In the genomic region with DNA sequence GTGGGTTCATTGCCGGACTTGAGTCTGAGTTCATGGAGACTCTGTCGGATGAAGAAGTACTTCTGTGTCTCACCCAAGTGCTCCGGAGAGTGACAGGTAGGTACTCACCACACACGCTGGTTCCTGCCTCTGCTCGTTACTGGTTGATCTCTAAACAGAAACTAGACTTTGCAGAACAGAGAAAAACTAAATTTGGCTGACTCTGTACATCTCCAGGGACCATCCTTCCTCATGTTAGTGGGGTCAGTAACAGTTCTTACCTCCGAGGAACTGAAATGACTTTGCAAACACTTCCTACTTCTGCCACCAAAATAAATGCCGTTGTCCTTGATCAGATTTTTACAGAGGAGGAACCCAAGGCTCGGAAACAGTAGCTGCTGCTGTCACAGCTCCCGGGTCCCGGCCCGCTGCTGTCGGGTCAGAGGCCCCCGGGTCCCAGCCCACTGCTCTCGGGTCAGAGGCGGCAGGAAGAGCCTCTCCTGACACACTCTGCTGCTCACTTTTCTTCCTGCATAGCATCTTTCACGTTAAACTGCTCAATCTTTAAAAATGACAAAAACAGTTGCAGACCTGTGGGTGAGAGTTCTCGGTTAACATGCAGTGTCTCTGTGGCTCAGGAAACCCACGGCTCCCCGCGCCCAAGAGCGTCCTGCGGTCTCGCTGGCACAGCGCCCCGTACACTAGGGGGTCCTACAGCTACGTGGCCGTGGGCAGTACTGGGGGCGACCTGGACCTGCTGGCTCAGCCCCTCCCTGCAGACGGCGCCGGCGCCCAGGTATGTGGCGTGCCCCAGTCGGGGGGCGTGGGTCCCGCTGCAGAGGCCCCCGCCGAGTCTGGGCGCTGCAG, we compare ENCODE assay signal across 9 cellular contexts. TPM values are rescaled to one million over a fixed set of nuclear protein-coding genes. Genes with fewer than 3 reads are reported as not detected.
DNase-seq lines count a peak whose midpoint lies in the region; ATAC-seq and TF ChIP-seq lines count a peak whose summit lies in the region.
"Had no signal": no experiment of that assay in that cellular context is flagged by ENCODE, and none has a peak within 500 bp of the region (broad histone marks: within the 10 kb centered on the region; RNA-seq: fewer than 3 reads in every experiment).

No MANE protein-coding gene starts in this region.

- CTCF ChIA-PET in activated CD4-positive, alpha-beta memory T cell treated with anti-CD3 and anti-CD28 coated beads, Interleukin-2, amount 10 ng/mL, durations not matched to agents 7 days and 5 days (lab: Charles Lee): interaction anchor here (1.5 to 3.2 kb wide), 3 partner anchors 11 to 81 kb away, joined by 4 to 18 read pairs (median 4); no protein-coding TSS in a partner anchor

- peak overlapping the region; percentile 70 for H3K4me3 Mint-ChIP-seq in activated CD4-positive, alpha-beta memory T cell treated with anti-CD3 and anti-CD28 coated beads, Interleukin-2, amount 10 ng/mL, durations not matched to agents 7 days and 5 days
- peak overlapping the region; percentile 82 to 98 (median 92) for H3K4me3 Mint-ChIP-seq in naive B cell

- peaks cover 3% of the 10 kb centered on the region for H3K36me3 Mint-ChIP-seq in activated CD4-positive, alpha-beta memory T cell treated with anti-CD3 and anti-CD28 coated beads, Interleukin-2, amount 10 ng/mL, durations not matched to agents 7 days and 5 days (ENCODE audit: low read depth)
- no peaks in the 10 kb centered on the region for H3K36me3 Mint-ChIP-seq in naive B cell

- H3K4me1 Mint-ChIP-seq in activated CD4-positive, alpha-beta memory T cell treated with anti-CD3 and anti-CD28 coated beads, Interleukin-2, amount 10 ng/mL, durations not matched to agents 7 days and 5 days: peaks cover 49% of the 10 kb centered on the region
- H3K4me1 Mint-ChIP-seq in naive B cell: peaks cover 28 to 73% (median 53%) of the 10 kb centered on the region in 3 donors

- H3K27me3 Mint-ChIP-seq in activated CD4-positive, alpha-beta memory T cell treated with anti-CD3 and anti-CD28 coated beads, Interleukin-2, amount 10 ng/mL, durations not matched to agents 7 days and 5 days: no peaks in the 10 kb centered on the region
- no peaks in the 10 kb centered on the region for H3K27me3 Mint-ChIP-seq in naive B cell

- H3K27ac Mint-ChIP-seq in activated CD4-positive, alpha-beta memory T cell treated with anti-CD3 and anti-CD28 coated beads, Interleukin-2, amount 10 ng/mL, durations not matched to agents 7 days and 5 days: peak overlapping the region; percentile 98
- H3K27ac Mint-ChIP-seq in naive B cell: peak overlapping the region; percentile 86 to 97 (median 94)

- no peaks in the 10 kb centered on the region for H3K9me3 Mint-ChIP-seq in activated CD4-positive, alpha-beta memory T cell treated with anti-CD3 and anti-CD28 coated beads, Interleukin-2, amount 10 ng/mL, durations not matched to agents 7 days and 5 days
- H3K9me3 Mint-ChIP-seq in naive B cell: no peaks in the 10 kb centered on the region

- DNase-seq in activated CD4-positive, alpha-beta memory T cell treated with anti-CD3 and anti-CD28 coated beads, Interleukin-2, amount 10 ng/mL, durations not matched to agents 7 days and 5 days: peak; percentile 68
- peak; percentile 90 for DNase-seq in naive B cell
- DNase-seq in NCI-H1092 (lab: John Stamatoyannopoulos, UW): no peak
- no peak for DNase-seq in putamen (ENCODE audit: low spot score)
- no peak for DNase-seq in cortex of kidney (lab: John Stamatoyannopoulos, UW)

- peak; percentile 26 for TF ChIP-seq POLR2A in GM10847 (IDR thresholded peaks at IDR 0.05; ENCODE audit: extremely low read depth, insufficient read length)

- POLR2A ChIA-PET in activated CD4-positive, alpha-beta memory T cell treated with anti-CD3 and anti-CD28 coated beads, Interleukin-2, amount 10 ng/mL, durations not matched to agents 7 days and 5 days (lab: Charles Lee): interaction anchor here (0.7 to 5.7 kb wide), 13 partner anchors 10 to 131 kb away, joined by 3 to 68 read pairs (median 5); partner anchors contain the start of genes ECHS1, FUOM and PAOX

- ATAC-seq in GM19467 (IDR thresholded peaks at IDR 0.05; ENCODE audit: unreplicated experiment): peak; percentile 77
- ATAC-seq in HG03460 (IDR thresholded peaks at IDR 0.05; ENCODE audit: unreplicated experiment): peak; percentile 74
- peak; percentile 90 to 92 for ATAC-seq in naive B cell (ENCODE audit: low read depth in 2 of 2)

RNA-seq across cellular contexts. Expression of gene MTG1, which starts 4.8 kb away (rescaled TPM):
- 10 to 100 TPM; 41.7 to 42.2 TPM for total RNA-seq in activated CD4-positive, alpha-beta memory T cell treated with anti-CD3 and anti-CD28 coated beads, Interleukin-2, amount 10 ng/mL, durations not matched to agents 7 days and 5 days
- 10 to 100 TPM; 41.1 to 82.6 (median 47.3) TPM for polyA plus RNA-seq in naive B cell (ENCODE audit: low read depth in 6 of 6)

RNA-seq across cellular contexts. Expression of gene PAOX, which starts 10.1 kb away (rescaled TPM):
- total RNA-seq in activated CD4-positive, alpha-beta memory T cell treated with anti-CD3 and anti-CD28 coated beads, Interleukin-2, amount 10 ng/mL, durations not matched to agents 7 days and 5 days: 1 to 10 TPM; 5.9 to 7.8 TPM
- polyA plus RNA-seq in naive B cell (ENCODE audit: low read depth in 6 of 6): 10 to 100 TPM; 45.3 to 63.2 (median 53.5) TPM

RNA-seq across cellular contexts. Expression of gene ECHS1, which starts 16.0 kb away (rescaled TPM):
- total RNA-seq in activated CD4-positive, alpha-beta memory T cell treated with anti-CD3 and anti-CD28 coated beads, Interleukin-2, amount 10 ng/mL, durations not matched to agents 7 days and 5 days: 10 to 100 TPM; 31.3 to 31.6 TPM
- polyA plus RNA-seq in naive B cell (ENCODE audit: low read depth in 6 of 6): 100 to 1,000 TPM in 4 of 6 donors, 10 to 100 TPM in 2; 89.3 to 121 (median 110) TPM

RNA-seq across cellular contexts. Expression of gene FUOM, which starts 31.4 kb away (rescaled TPM):
- total RNA-seq in activated CD4-positive, alpha-beta memory T cell treated with anti-CD3 and anti-CD28 coated beads, Interleukin-2, amount 10 ng/mL, durations not matched to agents 7 days and 5 days: 10 to 100 TPM; 11.2 to 11.4 TPM
- 10 to 100 TPM; 31.3 to 46.5 (median 42.0) TPM for polyA plus RNA-seq in naive B cell (ENCODE audit: low read depth in 6 of 6)

RNA-seq across cellular contexts. Expression of gene SPRN, which starts 35.2 kb away (rescaled TPM):
- total RNA-seq in activated CD4-positive, alpha-beta memory T cell treated with anti-CD3 and anti-CD28 coated beads, Interleukin-2, amount 10 ng/mL, durations not matched to agents 7 days and 5 days: not detected
- under 1 TPM in 5 of 6 donors, not detected in 1; 0.28 to 0.68 (median 0.39) TPM for polyA plus RNA-seq in naive B cell (ENCODE audit: low read depth in 6 of 6)
- total RNA-seq: pulmonary artery endothelial cell had no signal

Comparison
In these comparisons a context has a peak if more than half of its experiments do, and no peak if none do; other contexts are left out.
1. DNase-seq: peak in activated CD4-positive, alpha-beta memory T cell treated with anti-CD3 and anti-CD28 coated beads, Interleukin-2, amount 10 ng/mL, durations not matched to agents 7 days and 5 days (single experiment) and naive B cell (single experiment); none in NCI-H1092 (single experiment), putamen (single experiment) and cortex of kidney (single experiment).
2. Peak in every context shown above with its lines, with median percentiles within 50 percentile points of each other: ATAC-seq.